ENCODE assay signal across 7 cellular contexts in genomic region chr1:32886012-32886827, GRCh38. TPM values are rescaled to one million over a fixed set of nuclear protein-coding genes. Genes with fewer than 3 reads are reported as not detected.
DNase-seq lines count a peak whose midpoint lies in the region; ATAC-seq and TF ChIP-seq lines count a peak whose summit lies in the region.

TSS of gene HPCA (plus strand) at chr1:32886491. CDS start at chr1:32888899, 2,408 bp downstream.

- H3K27me3 ChIP-seq in gastrocnemius medialis: peaks cover 24 to 29% (median 25%) of the 10 kb centered on the region in 3 donors

- H3K4me3 Mint-ChIP-seq in activated T-helper 2 cell treated with anti-CD3 and anti-CD28 coated beads, Interferon-gamma antibody, Interleukin-2, Interleukin-4, amounts not matched to agents 10 μg/mL and 5 μg/mL and 100 μg/mL, durations not matched to agents 14 hours and 24 hours and 36 hours (ENCODE audit: low read depth): no peak within 1 kb of the TSS

- in situ Hi-C loops in gastrocnemius medialis (cut with MboI; ENCODE audit: low sequenced_read_pairs in 4 of 4): no loop called here

- ATAC-seq in left cardiac atrium: peak; percentile 75 to 88
- peak in 1 of 2 donors; percentile 34 for ATAC-seq in gastrocnemius medialis
- no peak for ATAC-seq in HG03520 (IDR thresholded peaks at IDR 0.05; ENCODE audit: unreplicated experiment)
- ATAC-seq in HG03439 (IDR thresholded peaks at IDR 0.05; ENCODE audit: unreplicated experiment): no peak

- H3K27ac Mint-ChIP-seq in activated T-helper 2 cell treated with anti-CD3 and anti-CD28 coated beads, Interferon-gamma antibody, Interleukin-2, Interleukin-4, amounts not matched to agents 10 μg/mL and 5 μg/mL and 100 μg/mL, durations not matched to agents 14 hours and 24 hours and 36 hours: no peak within 1 kb of the TSS

- H3K27ac ChIP-seq in gastrocnemius medialis: no peak within 1 kb of the TSS

- no peak within 1 kb of the TSS for H3K4me3 ChIP-seq in gastrocnemius medialis

- intact Hi-C loops in activated T-helper 2 cell treated with anti-CD3 and anti-CD28 coated beads, Interferon-gamma antibody, Interleukin-2, Interleukin-4, amounts not matched to agents 10 μg/mL and 5 μg/mL and 100 μg/mL, durations not matched to agents 14 hours and 24 hours and 36 hours (cut with micrococcal nuclease): no loop called here
- intact Hi-C loops in left cardiac atrium (cut with DNase I): no loop called here
- intact Hi-C loops in gastrocnemius medialis (cut with DNase I; ENCODE audit: low total_unique reads): no loop called here

- no peaks in the 10 kb centered on the region for H3K9me3 ChIP-seq in gastrocnemius medialis

- peaks cover 11 to 14% of the 10 kb centered on the region in 2 donors for H3K4me1 ChIP-seq in gastrocnemius medialis

- no peak for TF ChIP-seq POLR2A in gastrocnemius medialis (IDR thresholded peaks at IDR 0.05)

- no peaks in the 10 kb centered on the region for H3K36me3 Mint-ChIP-seq in activated T-helper 2 cell treated with anti-CD3 and anti-CD28 coated beads, Interferon-gamma antibody, Interleukin-2, Interleukin-4, amounts not matched to agents 10 μg/mL and 5 μg/mL and 100 μg/mL, durations not matched to agents 14 hours and 24 hours and 36 hours (ENCODE audit: low read depth)

- no peaks in the 10 kb centered on the region for H3K36me3 ChIP-seq in gastrocnemius medialis

- TF ChIP-seq CTCF in GM10266 (IDR thresholded peaks at IDR 0.05; ENCODE audit: control insufficient read depth, insufficient read depth, low read depth, missing control alignments) (peak; percentile 59), gastrocnemius medialis (IDR thresholded peaks at IDR 0.05 in 4 of 5, conservative IDR thresholded peaks at IDR 0.05 in 1 of 5) (peak in 3 of 5 experiments; percentile 18 to 46 (median 40))

- H3K4me1 Mint-ChIP-seq in activated T-helper 2 cell treated with anti-CD3 and anti-CD28 coated beads, Interferon-gamma antibody, Interleukin-2, Interleukin-4, amounts not matched to agents 10 μg/mL and 5 μg/mL and 100 μg/mL, durations not matched to agents 14 hours and 24 hours and 36 hours (ENCODE audit: low read depth): no peaks in the 10 kb centered on the region

- H3K9me3 Mint-ChIP-seq in activated T-helper 2 cell treated with anti-CD3 and anti-CD28 coated beads, Interferon-gamma antibody, Interleukin-2, Interleukin-4, amounts not matched to agents 10 μg/mL and 5 μg/mL and 100 μg/mL, durations not matched to agents 14 hours and 24 hours and 36 hours: no peaks in the 10 kb centered on the region

- H3K27me3 Mint-ChIP-seq in activated T-helper 2 cell treated with anti-CD3 and anti-CD28 coated beads, Interferon-gamma antibody, Interleukin-2, Interleukin-4, amounts not matched to agents 10 μg/mL and 5 μg/mL and 100 μg/mL, durations not matched to agents 14 hours and 24 hours and 36 hours (ENCODE audit: low read depth): peaks cover 56% of the 10 kb centered on the region

- peak; percentile 78 for DNase-seq in GM10266 (ENCODE audit: extremely low spot score)
- DNase-seq in NAMALWA (ENCODE audit: low spot score): peak; percentile 41
- DNase-seq in activated T-helper 2 cell treated with anti-CD3 and anti-CD28 coated beads, Interferon-gamma antibody, Interleukin-2, Interleukin-4, amounts not matched to agents 10 μg/mL and 5 μg/mL and 100 μg/mL, durations not matched to agents 14 hours and 24 hours and 36 hours (ENCODE audit: low spot score): peak; percentile 51
- peak; percentile 62 for DNase-seq in left cardiac atrium
- no peak for DNase-seq in gastrocnemius medialis

RNA-seq across cellular contexts. Expression of gene HPCA, which starts in this region (rescaled TPM):
- 0.62 TPM in 1 of 2 replicates, not detected in the other for total RNA-seq in activated T-helper 2 cell treated with anti-CD3 and anti-CD28 coated beads, Interferon-gamma antibody, Interleukin-2, Interleukin-4, amounts not matched to agents 10 μg/mL and 5 μg/mL and 100 μg/mL, durations not matched to agents 14 hours and 24 hours and 36 hours
- not detected for total RNA-seq in left cardiac atrium
- total RNA-seq in gastrocnemius medialis: not detected

Comparison
In these comparisons a context has a peak if more than half of its experiments do, and no peak if none do; other contexts are left out.
1. Peak in DNase-seq in activated T-helper 2 cell treated with anti-CD3 and anti-CD28 coated beads, Interferon-gamma antibody, Interleukin-2, Interleukin-4, amounts not matched to agents 10 μg/mL and 5 μg/mL and 100 μg/mL, durations not matched to agents 14 hours and 24 hours and 36 hours; RNA of the gene not detected or under 1 TPM.
2. Peak in DNase-seq and ATAC-seq in left cardiac atrium; RNA of the gene not detected or under 1 TPM.
3. DNase-seq: peak in GM10266 (single experiment) and NAMALWA (single experiment); none in gastrocnemius medialis (0 of 2).